8 cellular contexts compared by ENCODE assay signal in genomic region chr14:60250318-60251035, GRCh38. TPM values are rescaled to one million over a fixed set of nuclear protein-coding genes. Genes with fewer than 3 reads are reported as not detected.
DNase-seq lines count a peak whose midpoint lies in the region; ATAC-seq and FAIRE-seq lines count a peak whose summit lies in the region.

No MANE protein-coding gene starts in this region.

- H3K4me1 ChIP-seq in HUES64 (ENCODE audit: insufficient read depth, low read length): peaks cover 47% of the 10 kb centered on the region
- peaks cover 4 to 50% (median 38%) of the 10 kb centered on the region in 5 donors for H3K4me1 ChIP-seq in subcutaneous abdominal adipose tissue (ENCODE audit: control insufficient read depth in 5 of 5, insufficient read depth in 5 of 5, low read length in 5 of 5)

- no peaks in the 10 kb centered on the region for H3K36me3 ChIP-seq in HUES64 (ENCODE audit: insufficient read depth, low read length)
- H3K36me3 ChIP-seq in subcutaneous abdominal adipose tissue (ENCODE audit: control insufficient read depth in 5 of 5, insufficient read depth in 5 of 5, low read length in 5 of 5): no peaks in the 10 kb centered on the region

- H3K4me1 Mint-ChIP-seq in activated naive CD8-positive, alpha-beta T cell treated with anti-CD3 and anti-CD28 coated beads, Interleukin-2, amount 10 ng/mL, durations not matched to agents 7 days and 5 days: peaks cover 40% of the 10 kb centered on the region

- POLR2A ChIA-PET in activated naive CD8-positive, alpha-beta T cell treated with anti-CD3 and anti-CD28 coated beads, Interleukin-2, amount 10 ng/mL, durations not matched to agents 7 days and 5 days (lab: Charles Lee): interaction anchor here (1.2 to 1.7 kb wide), 3 partner anchors 9 to 158 kb away, joined by 3 to 5 read pairs (median 5); partner anchors contain the start of gene PCNX4

- peak overlapping the region; percentile 91 for H3K27ac ChIP-seq in HUES64 (ENCODE audit: low read depth, low read length)
- H3K27ac ChIP-seq in subcutaneous abdominal adipose tissue (ENCODE audit: low read depth, low read length): peak overlapping the region; percentile 84

- H3K9ac ChIP-seq in HUES64 (ENCODE audit: low read depth, low read length) (peak overlapping the region; percentile 90), subcutaneous abdominal adipose tissue (ENCODE audit: low read length in 5 of 5) (peak overlapping the region; percentile 81 to 92 (median 87))

- H3K4me3 ChIP-seq in HUES64 (ENCODE audit: low read length): peak overlapping the region; percentile 97
- peak overlapping the region; percentile 65 to 91 (median 88) for H3K4me3 ChIP-seq in subcutaneous abdominal adipose tissue (ENCODE audit: low read depth in 1 of 5, low read length in 5 of 5)

- DNase-seq in DMS 273 treated with DMSO at 0.1 percent for 48 hours (lab: John Stamatoyannopoulos, UW) (peak; percentile 16), COLO668 (lab: John Stamatoyannopoulos, UW; ENCODE audit: unreplicated experiment) (no peak)
- DNase-seq in activated naive CD8-positive, alpha-beta T cell treated with anti-CD3 and anti-CD28 coated beads, Interleukin-2, amount 10 ng/mL, durations not matched to agents 7 days and 5 days: no peak
- DNase-seq in stimulated activated CD4-positive, alpha-beta T cell treated with anti-CD3 and anti-CD28 coated beads, Interleukin-4, amount 100 ng/mL, for 24 hours: no peak

- peak overlapping the region; percentile 89 for H3K4me3 Mint-ChIP-seq in activated naive CD8-positive, alpha-beta T cell treated with anti-CD3 and anti-CD28 coated beads, Interleukin-2, amount 10 ng/mL, durations not matched to agents 7 days and 5 days

- H3K9me3 ChIP-seq in HUES64 (ENCODE audit: insufficient read depth, low read depth, low read length) (no peaks in the 10 kb centered on the region), subcutaneous abdominal adipose tissue (ENCODE audit: control insufficient read depth in 5 of 5, low read length in 5 of 5) (no peaks in the 10 kb centered on the region)

- peak; percentile 45 for FAIRE-seq in islet of Langerhans (lab: Jason Lieb, UNC)

- H3K27me3 Mint-ChIP-seq in activated naive CD8-positive, alpha-beta T cell treated with anti-CD3 and anti-CD28 coated beads, Interleukin-2, amount 10 ng/mL, durations not matched to agents 7 days and 5 days: no peaks in the 10 kb centered on the region

- H3K27me3 ChIP-seq in HUES64 (ENCODE audit: insufficient read depth, low read length): no peaks in the 10 kb centered on the region
- H3K27me3 ChIP-seq in subcutaneous abdominal adipose tissue (ENCODE audit: control insufficient read depth in 5 of 5, insufficient read depth in 4 of 5, low read length in 5 of 5): no peaks in the 10 kb centered on the region

- WGBS in HUES64: 22% methylated on average over 6 of the region's 6 CpGs

- peak overlapping the region; percentile 60 for H3K27ac Mint-ChIP-seq in activated naive CD8-positive, alpha-beta T cell treated with anti-CD3 and anti-CD28 coated beads, Interleukin-2, amount 10 ng/mL, durations not matched to agents 7 days and 5 days

- no peak for ATAC-seq in activated naive CD8-positive, alpha-beta T cell treated with anti-CD3 and anti-CD28 coated beads, Interleukin-2, amount 10 ng/mL, durations not matched to agents 7 days and 5 days (ENCODE audit: low read depth)
- no peak for ATAC-seq in HG02870 (IDR thresholded peaks at IDR 0.05; ENCODE audit: unreplicated experiment)

- H3K36me3 Mint-ChIP-seq in activated naive CD8-positive, alpha-beta T cell treated with anti-CD3 and anti-CD28 coated beads, Interleukin-2, amount 10 ng/mL, durations not matched to agents 7 days and 5 days: peaks cover 13% of the 10 kb centered on the region

- H3K9me3 Mint-ChIP-seq in activated naive CD8-positive, alpha-beta T cell treated with anti-CD3 and anti-CD28 coated beads, Interleukin-2, amount 10 ng/mL, durations not matched to agents 7 days and 5 days: no peaks in the 10 kb centered on the region

RNA-seq across cellular contexts. Expression of gene PPM1A, which starts 1.5 kb away (rescaled TPM):
- 31.1 TPM for polyA plus RNA-seq in HUES64 (2013, experiment 1 of 2)
- 28.4 TPM for polyA plus RNA-seq in HUES64 (2013, experiment 2 of 2)
- 10 to 100 TPM; 45.8 to 54.4 TPM for total RNA-seq in activated naive CD8-positive, alpha-beta T cell treated with anti-CD3 and anti-CD28 coated beads, Interleukin-2, amount 10 ng/mL, durations not matched to agents 7 days and 5 days
